1 cellular context compared by ENCODE assay signal in the genomic region with DNA sequence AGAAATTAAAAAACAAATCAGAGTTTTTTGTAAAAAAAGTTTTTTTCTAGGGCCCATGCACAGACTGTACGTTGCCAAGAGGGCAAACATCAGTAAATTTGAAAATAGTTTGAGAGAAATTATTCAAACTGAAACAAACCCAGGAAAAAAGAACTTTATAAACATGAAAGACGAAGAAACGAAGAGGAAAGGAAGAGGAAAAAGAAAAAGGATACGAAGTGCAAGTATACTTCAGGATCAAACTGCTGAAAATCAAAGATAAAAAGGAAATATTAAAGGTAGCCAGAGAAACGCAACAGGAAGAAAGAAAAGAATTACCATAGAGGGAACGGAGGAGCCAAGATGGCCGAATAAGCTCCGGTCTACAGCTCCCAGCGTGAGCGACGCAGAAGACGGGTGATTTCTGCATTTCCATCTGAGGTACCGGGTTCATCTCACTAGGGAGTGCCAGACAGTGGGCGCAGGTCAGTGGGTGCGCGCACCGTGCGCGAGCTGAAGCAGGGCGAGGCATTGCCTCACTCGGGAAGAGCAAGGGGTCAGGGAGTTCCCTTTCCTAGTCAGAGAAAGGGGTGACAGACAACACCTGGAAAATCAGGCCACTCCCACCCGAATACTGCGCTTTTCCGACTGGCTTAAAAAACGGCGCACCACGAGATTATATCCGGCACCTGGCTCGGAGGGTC.
TF ChIP-seq lines count a peak whose summit lies in the region.

No MANE protein-coding gene starts in this region.

TF ChIP-seq in HEK293, 187 proteins besides CTCF, POLR2A, EP300 and RAD21 (continued from another document):
- TF ChIP-seq, protein P1, sequence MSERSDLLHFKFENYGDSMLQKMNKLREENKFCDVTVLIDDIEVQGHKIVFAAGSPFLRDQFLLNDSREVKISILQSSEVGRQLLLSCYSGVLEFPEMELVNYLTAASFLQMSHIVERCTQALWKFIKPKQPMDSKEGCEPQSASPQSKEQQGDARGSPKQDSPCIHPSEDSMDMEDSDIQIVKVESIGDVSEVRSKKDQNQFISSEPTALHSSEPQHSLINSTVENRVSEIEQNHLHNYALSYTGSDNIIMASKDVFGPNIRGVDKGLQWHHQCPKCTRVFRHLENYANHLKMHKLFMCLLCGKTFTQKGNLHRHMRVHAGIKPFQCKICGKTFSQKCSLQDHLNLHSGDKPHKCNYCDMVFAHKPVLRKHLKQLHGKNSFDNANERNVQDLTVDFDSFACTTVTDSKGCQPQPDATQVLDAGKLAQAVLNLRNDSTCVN (tag by site-specific recombination; optimal IDR thresholded peaks at IDR 0.05) = peak; percentile 85
- TF ChIP-seq IKZF3 (tag by site-specific recombination; IDR thresholded peaks at IDR 0.05) = peak; percentile 93
- peak; percentile 36; the same call in 1 of the 2 replicates for TF ChIP-seq ZNF324 (tag by site-specific recombination; IDR thresholded peaks at IDR 0.05)
- TF ChIP-seq ZNF629 (tag by site-specific recombination; IDR thresholded peaks at IDR 0.05) = peak; percentile 43
- peak; percentile 48; the same call in 1 of the 2 replicates for TF ChIP-seq ZNF610 (tag by site-specific recombination; IDR thresholded peaks at IDR 0.05; ENCODE audit: borderline replicate concordance)
- TF ChIP-seq, protein P2, sequence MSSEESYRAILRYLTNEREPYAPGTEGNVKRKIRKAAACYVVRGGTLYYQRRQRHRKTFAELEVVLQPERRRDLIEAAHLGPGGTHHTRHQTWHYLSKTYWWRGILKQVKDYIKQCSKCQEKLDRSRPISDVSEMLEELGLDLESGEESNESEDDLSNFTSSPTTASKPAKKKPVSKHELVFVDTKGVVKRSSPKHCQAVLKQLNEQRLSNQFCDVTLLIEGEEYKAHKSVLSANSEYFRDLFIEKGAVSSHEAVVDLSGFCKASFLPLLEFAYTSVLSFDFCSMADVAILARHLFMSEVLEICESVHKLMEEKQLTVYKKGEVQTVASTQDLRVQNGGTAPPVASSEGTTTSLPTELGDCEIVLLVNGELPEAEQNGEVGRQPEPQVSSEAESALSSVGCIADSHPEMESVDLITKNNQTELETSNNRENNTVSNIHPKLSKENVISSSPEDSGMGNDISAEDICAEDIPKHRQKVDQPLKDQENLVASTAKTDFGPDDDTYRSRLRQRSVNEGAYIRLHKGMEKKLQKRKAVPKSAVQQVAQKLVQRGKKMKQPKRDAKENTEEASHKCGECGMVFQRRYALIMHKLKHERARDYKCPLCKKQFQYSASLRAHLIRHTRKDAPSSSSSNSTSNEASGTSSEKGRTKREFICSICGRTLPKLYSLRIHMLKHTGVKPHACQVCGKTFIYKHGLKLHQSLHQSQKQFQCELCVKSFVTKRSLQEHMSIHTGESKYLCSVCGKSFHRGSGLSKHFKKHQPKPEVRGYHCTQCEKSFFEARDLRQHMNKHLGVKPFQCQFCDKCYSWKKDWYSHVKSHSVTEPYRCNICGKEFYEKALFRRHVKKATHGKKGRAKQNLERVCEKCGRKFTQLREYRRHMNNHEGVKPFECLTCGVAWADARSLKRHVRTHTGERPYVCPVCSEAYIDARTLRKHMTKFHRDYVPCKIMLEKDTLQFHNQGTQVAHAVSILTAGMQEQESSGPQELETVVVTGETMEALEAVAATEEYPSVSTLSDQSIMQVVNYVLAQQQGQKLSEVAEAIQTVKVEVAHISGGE (tag by site-specific recombination; conservative IDR thresholded peaks at IDR 0.05; ENCODE audit: low read depth) = peak; percentile 53
- TF ChIP-seq ZBTB20 (tag by site-specific recombination; IDR thresholded peaks at IDR 0.05) = peak; percentile 75; the same call in 1 of the 2 replicates
- TF ChIP-seq YY1 (tag by site-specific recombination; IDR thresholded peaks at IDR 0.05) = peak; percentile 70; the same call in 1 of the 2 replicates
- peak; percentile 90 for TF ChIP-seq ZNF366 (tag by site-specific recombination; conservative IDR thresholded peaks at IDR 0.05)
- TF ChIP-seq MZF1 (tag by site-specific recombination; IDR thresholded peaks at IDR 0.05; ENCODE audit: borderline replicate concordance) = 0 out of 2 replicates have a peak, but pooled peaks have one; percentile 11
- TF ChIP-seq ZBTB48 (tag by site-specific recombination; IDR thresholded peaks at IDR 0.05) = peak; percentile 98
- peak; percentile 23; the same call in 1 of the 2 replicates for TF ChIP-seq SP2 (tag by site-specific recombination; IDR thresholded peaks at IDR 0.05)
- TF ChIP-seq, protein P3, sequence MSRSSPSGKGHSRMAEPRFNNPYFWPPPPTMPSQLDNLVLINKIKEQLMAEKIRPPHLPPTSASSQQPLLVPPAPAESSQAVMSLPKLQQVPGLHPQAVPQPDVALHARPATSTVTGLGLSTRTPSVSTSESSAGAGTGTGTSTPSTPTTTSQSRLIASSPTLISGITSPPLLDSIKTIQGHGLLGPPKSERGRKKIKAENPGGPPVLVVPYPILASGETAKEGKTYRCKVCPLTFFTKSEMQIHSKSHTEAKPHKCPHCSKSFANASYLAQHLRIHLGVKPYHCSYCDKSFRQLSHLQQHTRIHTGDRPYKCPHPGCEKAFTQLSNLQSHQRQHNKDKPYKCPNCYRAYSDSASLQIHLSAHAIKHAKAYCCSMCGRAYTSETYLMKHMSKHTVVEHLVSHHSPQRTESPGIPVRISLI (tag by site-specific recombination; IDR thresholded peaks at IDR 0.05) = peak; percentile 17; the same call in 1 of the 2 replicates
- TF ChIP-seq, protein P4, sequence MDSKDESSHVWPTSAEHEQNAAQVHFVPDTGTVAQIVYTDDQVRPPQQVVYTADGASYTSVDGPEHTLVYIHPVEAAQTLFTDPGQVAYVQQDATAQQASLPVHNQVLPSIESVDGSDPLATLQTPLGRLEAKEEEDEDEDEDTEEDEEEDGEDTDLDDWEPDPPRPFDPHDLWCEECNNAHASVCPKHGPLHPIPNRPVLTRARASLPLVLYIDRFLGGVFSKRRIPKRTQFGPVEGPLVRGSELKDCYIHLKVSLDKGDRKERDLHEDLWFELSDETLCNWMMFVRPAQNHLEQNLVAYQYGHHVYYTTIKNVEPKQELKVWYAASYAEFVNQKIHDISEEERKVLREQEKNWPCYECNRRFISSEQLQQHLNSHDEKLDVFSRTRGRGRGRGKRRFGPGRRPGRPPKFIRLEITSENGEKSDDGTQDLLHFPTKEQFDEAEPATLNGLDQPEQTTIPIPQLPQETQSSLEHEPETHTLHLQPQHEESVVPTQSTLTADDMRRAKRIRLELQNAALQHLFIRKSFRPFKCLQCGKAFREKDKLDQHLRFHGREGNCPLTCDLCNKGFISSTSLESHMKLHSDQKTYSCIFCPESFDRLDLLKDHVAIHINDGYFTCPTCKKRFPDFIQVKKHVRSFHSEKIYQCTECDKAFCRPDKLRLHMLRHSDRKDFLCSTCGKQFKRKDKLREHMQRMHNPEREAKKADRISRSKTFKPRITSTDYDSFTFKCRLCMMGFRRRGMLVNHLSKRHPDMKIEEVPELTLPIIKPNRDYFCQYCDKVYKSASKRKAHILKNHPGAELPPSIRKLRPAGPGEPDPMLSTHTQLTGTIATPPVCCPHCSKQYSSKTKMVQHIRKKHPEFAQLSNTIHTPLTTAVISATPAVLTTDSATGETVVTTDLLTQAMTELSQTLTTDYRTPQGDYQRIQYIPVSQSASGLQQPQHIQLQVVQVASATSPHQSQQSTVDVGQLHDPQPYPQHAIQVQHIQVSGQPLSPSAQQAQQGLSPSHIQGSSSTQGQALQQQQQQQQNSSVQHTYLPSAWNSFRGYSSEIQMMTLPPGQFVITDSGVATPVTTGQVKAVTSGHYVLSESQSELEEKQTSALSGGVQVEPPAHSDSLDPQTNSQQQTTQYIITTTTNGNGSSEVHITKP (tag by site-specific recombination; IDR thresholded peaks at IDR 0.05) = peak; percentile 63
- TF ChIP-seq ZFHX2 (tag by site-specific recombination; conservative IDR thresholded peaks at IDR 0.05) = peak; percentile 48
- TF ChIP-seq WT1 (tag by site-specific recombination; IDR thresholded peaks at IDR 0.05) = 0 out of 2 replicates have a peak, but pooled peaks have one; percentile 18
- TF ChIP-seq, protein P5, sequence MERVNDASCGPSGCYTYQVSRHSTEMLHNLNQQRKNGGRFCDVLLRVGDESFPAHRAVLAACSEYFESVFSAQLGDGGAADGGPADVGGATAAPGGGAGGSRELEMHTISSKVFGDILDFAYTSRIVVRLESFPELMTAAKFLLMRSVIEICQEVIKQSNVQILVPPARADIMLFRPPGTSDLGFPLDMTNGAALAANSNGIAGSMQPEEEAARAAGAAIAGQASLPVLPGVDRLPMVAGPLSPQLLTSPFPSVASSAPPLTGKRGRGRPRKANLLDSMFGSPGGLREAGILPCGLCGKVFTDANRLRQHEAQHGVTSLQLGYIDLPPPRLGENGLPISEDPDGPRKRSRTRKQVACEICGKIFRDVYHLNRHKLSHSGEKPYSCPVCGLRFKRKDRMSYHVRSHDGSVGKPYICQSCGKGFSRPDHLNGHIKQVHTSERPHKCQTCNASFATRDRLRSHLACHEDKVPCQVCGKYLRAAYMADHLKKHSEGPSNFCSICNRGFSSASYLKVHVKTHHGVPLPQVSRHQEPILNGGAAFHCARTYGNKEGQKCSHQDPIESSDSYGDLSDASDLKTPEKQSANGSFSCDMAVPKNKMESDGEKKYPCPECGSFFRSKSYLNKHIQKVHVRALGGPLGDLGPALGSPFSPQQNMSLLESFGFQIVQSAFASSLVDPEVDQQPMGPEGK (tag by site-specific recombination; IDR thresholded peaks at IDR 0.05) = peak; percentile 49; the same call in 1 of the 2 replicates
- peak; percentile 38; the same call in 1 of the 2 replicates for TF ChIP-seq KLF9 (tag by site-specific recombination; IDR thresholded peaks at IDR 0.05; ENCODE audit: low read depth)
- TF ChIP-seq, protein P6, sequence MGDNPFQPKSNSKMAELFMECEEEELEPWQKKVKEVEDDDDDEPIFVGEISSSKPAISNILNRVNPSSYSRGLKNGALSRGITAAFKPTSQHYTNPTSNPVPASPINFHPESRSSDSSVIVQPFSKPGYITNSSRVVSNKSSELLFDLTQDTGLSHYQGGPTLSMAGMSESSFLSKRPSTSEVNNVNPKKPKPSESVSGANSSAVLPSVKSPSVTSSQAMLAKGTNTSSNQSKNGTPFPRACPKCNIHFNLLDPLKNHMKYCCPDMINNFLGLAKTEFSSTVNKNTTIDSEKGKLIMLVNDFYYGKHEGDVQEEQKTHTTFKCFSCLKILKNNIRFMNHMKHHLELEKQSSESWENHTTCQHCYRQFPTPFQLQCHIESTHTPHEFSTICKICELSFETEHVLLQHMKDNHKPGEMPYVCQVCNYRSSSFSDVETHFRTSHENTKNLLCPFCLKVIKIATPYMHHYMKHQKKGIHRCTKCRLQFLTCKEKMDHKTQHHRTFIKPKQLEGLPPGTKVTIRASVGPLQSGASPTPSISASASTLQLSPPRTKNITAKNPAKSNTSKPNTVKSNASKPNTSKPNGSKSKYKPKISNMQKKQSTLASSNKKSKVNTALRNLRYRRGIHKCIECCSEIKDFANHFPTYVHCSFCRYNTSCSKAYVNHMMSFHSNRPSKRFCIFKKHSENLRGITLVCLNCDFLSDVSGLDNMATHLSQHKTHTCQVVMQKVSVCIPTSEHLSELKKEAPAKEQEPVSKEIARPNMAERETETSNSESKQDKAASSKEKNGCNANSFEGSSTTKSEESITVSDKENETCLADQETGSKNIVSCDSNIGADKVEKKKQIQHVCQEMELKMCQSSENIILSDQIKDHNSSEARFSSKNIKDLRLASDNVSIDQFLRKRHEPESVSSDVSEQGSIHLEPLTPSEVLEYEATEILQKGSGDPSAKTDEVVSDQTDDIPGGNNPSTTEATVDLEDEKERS (tag by site-specific recombination; IDR thresholded peaks at IDR 0.05) = peak; percentile 62; the same call in 1 of the 2 replicates
- TF ChIP-seq ZNF2 (tag by site-specific recombination; IDR thresholded peaks at IDR 0.05) = peak; percentile 82; the same call in 1 of the 2 replicates
- TF ChIP-seq ZXDB (tag by site-specific recombination; IDR thresholded peaks at IDR 0.05) = peak; percentile 52
- TF ChIP-seq, protein P7, sequence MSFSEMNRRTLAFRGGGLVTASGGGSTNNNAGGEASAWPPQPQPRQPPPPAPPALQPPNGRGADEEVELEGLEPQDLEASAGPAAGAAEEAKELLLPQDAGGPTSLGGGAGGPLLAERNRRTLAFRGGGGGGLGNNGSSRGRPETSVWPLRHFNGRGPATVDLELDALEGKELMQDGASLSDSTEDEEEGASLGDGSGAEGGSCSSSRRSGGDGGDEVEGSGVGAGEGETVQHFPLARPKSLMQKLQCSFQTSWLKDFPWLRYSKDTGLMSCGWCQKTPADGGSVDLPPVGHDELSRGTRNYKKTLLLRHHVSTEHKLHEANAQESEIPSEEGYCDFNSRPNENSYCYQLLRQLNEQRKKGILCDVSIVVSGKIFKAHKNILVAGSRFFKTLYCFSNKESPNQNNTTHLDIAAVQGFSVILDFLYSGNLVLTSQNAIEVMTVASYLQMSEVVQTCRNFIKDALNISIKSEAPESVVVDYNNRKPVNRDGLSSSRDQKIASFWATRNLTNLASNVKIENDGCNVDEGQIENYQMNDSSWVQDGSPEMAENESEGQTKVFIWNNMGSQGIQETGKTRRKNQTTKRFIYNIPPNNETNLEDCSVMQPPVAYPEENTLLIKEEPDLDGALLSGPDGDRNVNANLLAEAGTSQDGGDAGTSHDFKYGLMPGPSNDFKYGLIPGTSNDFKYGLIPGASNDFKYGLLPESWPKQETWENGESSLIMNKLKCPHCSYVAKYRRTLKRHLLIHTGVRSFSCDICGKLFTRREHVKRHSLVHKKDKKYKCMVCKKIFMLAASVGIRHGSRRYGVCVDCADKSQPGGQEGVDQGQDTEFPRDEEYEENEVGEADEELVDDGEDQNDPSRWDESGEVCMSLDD (tag by site-specific recombination; IDR thresholded peaks at IDR 0.05) = 0 out of 2 replicates have a peak, but pooled peaks have one; percentile 63
- peak; percentile 71 for TF ChIP-seq KLF1 (tag by site-specific recombination; IDR thresholded peaks at IDR 0.05)
- peak; percentile 34; the same call in 1 of the 2 replicates for TF ChIP-seq KLF7 (tag by site-specific recombination; IDR thresholded peaks at IDR 0.05; ENCODE audit: borderline replicate concordance)
- TF ChIP-seq ZNF335 (tag by site-specific recombination; conservative IDR thresholded peaks at IDR 0.05) = peak; percentile 90
- TF ChIP-seq PRDM1 (tag by site-specific recombination; IDR thresholded peaks at IDR 0.05) = peak; percentile 76
- TF ChIP-seq SCRT1 (tag by site-specific recombination; IDR thresholded peaks at IDR 0.05; ENCODE audit: borderline replicate concordance) = peak; percentile 48; the same call in 1 of the 2 replicates
- peak; percentile 44 for TF ChIP-seq ZIC2 (tag by site-specific recombination; IDR thresholded peaks at IDR 0.05)
